ENCODE assay signal across 13 cellular contexts in the genomic region with DNA sequence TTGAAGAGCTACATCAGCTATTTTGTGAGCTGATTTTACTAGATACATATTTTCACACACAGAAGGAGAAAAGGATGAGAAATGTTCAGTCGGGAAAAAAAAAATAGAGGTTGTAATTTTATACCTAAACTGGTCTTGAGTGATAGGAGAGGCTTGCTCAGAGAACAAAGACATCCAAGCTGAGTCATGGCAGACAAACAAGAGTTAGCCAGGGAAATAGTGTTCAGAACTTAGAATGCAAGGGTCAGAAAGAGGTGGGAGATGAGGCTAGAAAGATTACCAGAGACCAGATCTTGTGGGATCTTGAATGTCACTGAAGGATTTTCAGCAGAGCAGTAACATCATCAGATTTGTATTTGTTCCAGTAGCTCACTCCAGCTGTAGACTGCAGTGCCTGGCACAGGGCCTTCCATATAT.
DNase-seq lines count a peak whose midpoint lies in the region; ATAC-seq, FAIRE-seq and TF ChIP-seq lines count a peak whose summit lies in the region.
"Had no signal": no experiment of that assay in that cellular context is flagged by ENCODE, and none has a peak within 500 bp of the region (broad histone marks: within the 10 kb centered on the region; RNA-seq: fewer than 3 reads in every experiment).

No MANE protein-coding gene starts in this region.

- in situ Hi-C loops in GM23248 (cut with MboI) = no loop called here

- H3K4me3 Mint-ChIP-seq in CD4-positive, alpha-beta T cell = no peak overlapping the region
- H3K4me3 Mint-ChIP-seq: activated CD4-positive, alpha-beta T cell treated with anti-CD3 and anti-CD28 coated beads for 36 hours; activated naive CD4-positive, alpha-beta T cell treated with anti-CD3 and anti-CD28 coated beads, Interleukin-2, amount 50 U/mL, for 24 hours; stimulated activated memory B cell treated with anti-CD40 and anti-IgM and Interleukin-4, amounts not matched to agents 10 μg/mL and 1 μg/mL and 100 μg/mL, for 72 hours had no signal

- H3K9me3 ChIP-seq in GM23248 (ENCODE audit: low read depth) (no peaks in the 10 kb centered on the region), SJSA1 (replicated peaks) (no peaks in the 10 kb centered on the region), fibroblast of lung (ENCODE audit: control insufficient read depth, insufficient read depth, low read depth, low read length) (no peaks in the 10 kb centered on the region)
- no peaks in the 10 kb centered on the region for H3K9me3 ChIP-seq in CD4-positive, alpha-beta T cell (ENCODE audit: control insufficient read depth, low read length)
- H3K9me3 ChIP-seq: esophagus muscularis mucosa had no signal

- H3K4me1 ChIP-seq in GM23248 (ENCODE audit: insufficient read depth) = peaks cover 14% of the 10 kb centered on the region
- H3K4me1 ChIP-seq in SJSA1 (replicated peaks) = peaks cover 21% of the 10 kb centered on the region
- no peaks in the 10 kb centered on the region for H3K4me1 ChIP-seq in fibroblast of lung (ENCODE audit: control insufficient read depth, extremely low read depth, insufficient read depth, low read length)

- intact Hi-C loops in CD4-positive, alpha-beta T cell (cut with DNase I, micrococcal nuclease) = no loop called here

- POLR2A ChIA-PET in CD4-positive, alpha-beta T cell (lab: Charles Lee) = interaction anchor here (0.9 kb wide), 1 partner anchor 137 kb away, joined by 3 read pairs; a partner anchor contains a TSS

- no peak for TF ChIP-seq POLR2A in GM12891 (IDR thresholded peaks at IDR 0.05; ENCODE audit: low read depth, low read length)

- H3F3A ChIP-seq in GM23248 (ENCODE audit: insufficient read depth) = 0 out of 2 replicates have a peak, but pooled peaks cover 5% of the 10 kb centered on the region

- no peaks in the 10 kb centered on the region for H3K27me3 Mint-ChIP-seq in CD4-positive, alpha-beta T cell
- H3K27me3 Mint-ChIP-seq: activated CD4-positive, alpha-beta T cell treated with anti-CD3 and anti-CD28 coated beads for 36 hours; activated naive CD4-positive, alpha-beta T cell treated with anti-CD3 and anti-CD28 coated beads, Interleukin-2, amount 50 U/mL, for 24 hours; stimulated activated memory B cell treated with anti-CD40 and anti-IgM and Interleukin-4, amounts not matched to agents 10 μg/mL and 1 μg/mL and 100 μg/mL, for 72 hours had no signal

- H3K27ac ChIP-seq in GM23248 (no peak overlapping the region), SJSA1 (peak overlapping the region; percentile 17; the same call in 1 of the 2 replicates), fibroblast of lung (ENCODE audit: insufficient read depth, low read length) (no peak overlapping the region)
- H3K27ac ChIP-seq in CD4-positive, alpha-beta T cell (ENCODE audit: low read depth, low read length) = no peak overlapping the region
- H3K27ac ChIP-seq: esophagus muscularis mucosa had no signal

- peaks cover 50% of the 10 kb centered on the region for H3K36me3 Mint-ChIP-seq in CD4-positive, alpha-beta T cell (ENCODE audit: low read depth)

- DNase-seq in GM23248 (peak; percentile 48), SJSA1 (ENCODE audit: low read depth in 1 of 2, low spot score in 2 of 2) (peak in 1 of 2 experiments; percentile 47), fibroblast of lung (ENCODE audit: low read depth in 2 of 2) (peak; percentile 55 to 94), renal cortical epithelial cell (ENCODE audit: low read depth) (peak; percentile 85), GM19240 (ENCODE audit: insufficient read length, low spot score) (no peak), NCI-H1092 (lab: John Stamatoyannopoulos, UW) (no peak), GM12891 (ENCODE audit: insufficient read length, low spot score) (no peak)
- no peak for DNase-seq in CD4-positive, alpha-beta T cell
- DNase-seq: GOT3 had no signal

- H3K27ac Mint-ChIP-seq in CD4-positive, alpha-beta T cell = no peak overlapping the region
- H3K27ac Mint-ChIP-seq: activated naive CD4-positive, alpha-beta T cell treated with anti-CD3 and anti-CD28 coated beads, Interleukin-2, amount 50 U/mL, for 24 hours; stimulated activated memory B cell treated with anti-CD40 and anti-IgM and Interleukin-4, amounts not matched to agents 10 μg/mL and 1 μg/mL and 100 μg/mL, for 72 hours had no signal

- no peaks in the 10 kb centered on the region for H3K9me2 ChIP-seq in GM23248 (ENCODE audit: insufficient read depth)

- H3K36me3 ChIP-seq in GM23248 (ENCODE audit: low read depth) (no peaks in the 10 kb centered on the region), SJSA1 (peaks cover 7% of the 10 kb centered on the region; the same call in 1 of the 2 replicates), fibroblast of lung (ENCODE audit: control insufficient read depth, insufficient read depth, low read length) (no peaks in the 10 kb centered on the region)

- no peaks in the 10 kb centered on the region for H3K27me3 ChIP-seq in GM23248 (replicated peaks; ENCODE audit: insufficient read depth)
- H3K27me3 ChIP-seq in SJSA1 (replicated peaks) = no peaks in the 10 kb centered on the region
- no peaks in the 10 kb centered on the region for H3K27me3 ChIP-seq in fibroblast of lung (ENCODE audit: control insufficient read depth, insufficient read depth, low read length)
- no peaks in the 10 kb centered on the region for H3K27me3 ChIP-seq in CD4-positive, alpha-beta T cell (ENCODE audit: control insufficient read depth, insufficient read depth, low read length)
- H3K27me3 ChIP-seq: esophagus muscularis mucosa had no signal

- CTCF ChIA-PET in CD4-positive, alpha-beta T cell (lab: Charles Lee) = interaction anchor here (2.9 kb wide), 1 partner anchor 137 kb away, joined by 18 read pairs; a partner anchor contains a TSS

- no peak overlapping the region for H3K9ac ChIP-seq in GM23248
- H3K9ac ChIP-seq in fibroblast of lung (ENCODE audit: insufficient read depth, low read length) = no peak overlapping the region

- no peak for TF ChIP-seq CTCF in fibroblast of lung (conservative IDR thresholded peaks at IDR 0.05 in 1 of 2, IDR thresholded peaks at IDR 0.05 in 1 of 2; ENCODE audit: low read depth in 1 of 2, low read length in 2 of 2)
- TF ChIP-seq CTCF in CD4-positive, alpha-beta T cell (IDR thresholded peaks at IDR 0.05) = no peak

- FAIRE-seq in GM12891 (lab: Jason Lieb, UNC) = no peak

- 63 to 70% methylated on average over 1 of the region's 1 CpG for WGBS in GM23248 (ENCODE audit: low coverage in 1 of 2, low lambda C conversion rate in 2 of 2, missing lambda C conversion rate in 2 of 2), 2 experiments

- no peak for ATAC-seq in CD4-positive, alpha-beta T cell (ENCODE audit: poor library complexity)
- ATAC-seq: activated CD4-positive, alpha-beta T cell treated with anti-CD3 and anti-CD28 coated beads for 36 hours; stimulated activated memory B cell treated with anti-CD40 and anti-IgM and Interleukin-4, amounts not matched to agents 10 μg/mL and 1 μg/mL and 100 μg/mL, for 72 hours had no signal

- H3K4me3 ChIP-seq in GM23248 (no peak overlapping the region), SJSA1 (no peak overlapping the region), fibroblast of lung (replicated peaks in 1 of 4; ENCODE audit: control extremely low read depth in 1 of 4, insufficient read depth in 1 of 4, low read depth in 3 of 4, low read length in 4 of 4) (no peak overlapping the region)
- H3K4me3 ChIP-seq: esophagus muscularis mucosa had no signal

- H4K20me1 ChIP-seq in GM23248 (ENCODE audit: insufficient read depth) (no peaks in the 10 kb centered on the region), fibroblast of lung (ENCODE audit: control insufficient read depth, extremely low read depth, insufficient read depth, low read length) (no peaks in the 10 kb centered on the region)

- H3K4me1 Mint-ChIP-seq in CD4-positive, alpha-beta T cell (ENCODE audit: low read depth) = peaks cover 26% of the 10 kb centered on the region

- no peaks in the 10 kb centered on the region for H3K9me3 Mint-ChIP-seq in CD4-positive, alpha-beta T cell
- H3K9me3 Mint-ChIP-seq: activated naive CD4-positive, alpha-beta T cell treated with anti-CD3 and anti-CD28 coated beads, Interleukin-2, amount 50 U/mL, for 24 hours; stimulated activated memory B cell treated with anti-CD40 and anti-IgM and Interleukin-4, amounts not matched to agents 10 μg/mL and 1 μg/mL and 100 μg/mL, for 72 hours had no signal

- no peak overlapping the region for H2AFZ ChIP-seq in GM23248
- H2AFZ ChIP-seq in fibroblast of lung (ENCODE audit: low read length) = no peak overlapping the region

- H3K4me2 ChIP-seq in GM23248 (ENCODE audit: unreplicated experiment) (no peak overlapping the region), fibroblast of lung (ENCODE audit: extremely low read depth, insufficient read depth, low read length) (no peak overlapping the region)

- H3K79me2 ChIP-seq in GM23248 (ENCODE audit: insufficient read depth) (peaks cover 37% of the 10 kb centered on the region), fibroblast of lung (ENCODE audit: control insufficient read depth, insufficient read depth, low read length) (no peaks in the 10 kb centered on the region)

TF ChIP-seq in GM12891, 5 proteins besides CTCF, POLR2A, EP300 and RAD21:
- no peak for TF ChIP-seq PAX5 (IDR thresholded peaks at IDR 0.05; ENCODE audit: insufficient read depth, low read length, severe bottlenecking)
- TF ChIP-seq POU2F2 (IDR thresholded peaks at IDR 0.05; ENCODE audit: low read depth, low read length) = no peak
- no peak for TF ChIP-seq SPI1 (IDR thresholded peaks at IDR 0.05; ENCODE audit: low read depth, low read length)

Comparison
In these comparisons a context has a peak if more than half of its experiments do, and no peak if none do; other contexts are left out.
1. DNase-seq: peak in GM23248 (single experiment), fibroblast of lung (2 of 2) and renal cortical epithelial cell (single experiment); none in CD4-positive, alpha-beta T cell (0 of 10), GM19240 (single experiment), NCI-H1092 (single experiment) and GM12891 (single experiment).